Comparison of ENCODE assay signal across 1 cellular context in the genomic region with DNA sequence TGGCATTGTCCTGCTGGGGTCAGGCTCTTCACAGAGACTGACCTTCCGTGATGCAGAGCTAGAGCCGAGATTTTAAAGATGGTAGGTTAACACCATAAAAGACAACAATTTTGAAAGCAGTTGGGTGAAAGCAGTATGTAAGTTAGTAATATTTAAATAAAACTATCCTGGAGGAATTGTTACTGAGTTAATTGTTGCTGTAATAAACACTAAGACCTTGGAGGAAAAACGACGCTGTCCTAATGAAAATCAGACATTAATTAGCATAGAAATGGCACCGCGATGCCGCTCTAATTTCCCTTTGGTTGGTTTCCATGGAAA.
TF ChIP-seq lines count a peak whose summit lies in the region.

No MANE protein-coding gene starts in this region.

TF ChIP-seq in HEK293, 187 proteins besides CTCF, POLR2A, EP300 and RAD21:
- TF ChIP-seq ZNF596 (tag by site-specific recombination; IDR thresholded peaks at IDR 0.05): peak; percentile 9; the same call in 1 of the 2 replicates
- TF ChIP-seq, protein P1, sequence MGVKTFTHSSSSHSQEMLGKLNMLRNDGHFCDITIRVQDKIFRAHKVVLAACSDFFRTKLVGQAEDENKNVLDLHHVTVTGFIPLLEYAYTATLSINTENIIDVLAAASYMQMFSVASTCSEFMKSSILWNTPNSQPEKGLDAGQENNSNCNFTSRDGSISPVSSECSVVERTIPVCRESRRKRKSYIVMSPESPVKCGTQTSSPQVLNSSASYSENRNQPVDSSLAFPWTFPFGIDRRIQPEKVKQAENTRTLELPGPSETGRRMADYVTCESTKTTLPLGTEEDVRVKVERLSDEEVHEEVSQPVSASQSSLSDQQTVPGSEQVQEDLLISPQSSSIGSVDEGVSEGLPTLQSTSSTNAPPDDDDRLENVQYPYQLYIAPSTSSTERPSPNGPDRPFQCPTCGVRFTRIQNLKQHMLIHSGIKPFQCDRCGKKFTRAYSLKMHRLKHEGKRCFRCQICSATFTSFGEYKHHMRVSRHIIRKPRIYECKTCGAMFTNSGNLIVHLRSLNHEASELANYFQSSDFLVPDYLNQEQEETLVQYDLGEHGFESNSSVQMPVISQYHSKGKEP (tag by site-specific recombination; IDR thresholded peaks at IDR 0.05): no peak
- TF ChIP-seq ZEB2 (tag by site-specific recombination; IDR thresholded peaks at IDR 0.05): no peak; the same call in 1 of the 2 replicates
- TF ChIP-seq ZNF664 (tag by site-specific recombination; IDR thresholded peaks at IDR 0.05): peak; percentile 95
- no peak for TF ChIP-seq ZNF169 (tag by site-specific recombination; IDR thresholded peaks at IDR 0.05)
- no peak for TF ChIP-seq ZNF140 (tag by site-specific recombination; IDR thresholded peaks at IDR 0.05)
- no peak for TF ChIP-seq SETDB1 (IDR thresholded peaks at IDR 0.05; ENCODE audit: insufficient read length, low read length)
TF ChIP-seq in HEK293: peak in this region for 2.
